ENCODE assay signal across 8 cellular contexts in the genomic region with DNA sequence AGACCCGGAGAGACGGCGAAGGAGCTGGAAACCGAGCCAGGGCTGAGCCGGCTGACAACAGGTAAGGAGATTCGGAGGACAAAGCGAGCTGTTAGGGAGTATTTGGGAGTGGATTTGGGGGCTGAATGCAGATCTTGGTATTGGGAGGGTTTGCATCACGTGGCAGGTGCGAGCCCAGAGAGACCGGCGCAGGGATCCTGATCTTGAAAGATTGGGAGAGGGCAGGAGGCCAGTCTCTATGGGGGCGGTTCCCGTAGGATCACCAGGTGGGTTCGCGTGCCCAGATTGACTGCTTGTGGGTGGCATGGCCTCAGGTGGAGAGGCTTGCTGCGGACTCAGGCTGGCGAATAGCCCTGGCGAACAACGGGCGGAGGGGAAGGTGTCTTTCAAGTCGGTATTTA. TPM values are rescaled to one million over a fixed set of nuclear protein-coding genes. Genes with fewer than 3 reads are reported as not detected.
DNase-seq lines count a peak whose midpoint lies in the region; ATAC-seq and TF ChIP-seq lines count a peak whose summit lies in the region.
"Had no signal": no experiment of that assay in that cellular context is flagged by ENCODE, and none has a peak within 500 bp of the region (broad histone marks: within the 10 kb centered on the region; RNA-seq: fewer than 3 reads in every experiment).

No MANE protein-coding gene starts in this region.

- H3K9me3 Mint-ChIP-seq in activated T-helper 2 cell treated with anti-CD3 and anti-CD28 coated beads, Interferon-gamma antibody, Interleukin-2, Interleukin-4, amounts not matched to agents 10 μg/mL and 5 μg/mL and 100 μg/mL, durations not matched to agents 14 hours and 24 hours and 36 hours, result peaks cover 7% of the 10 kb centered on the region

- peak overlapping the region; percentile 73 for H3K9ac ChIP-seq in HUES6 (ENCODE audit: low read length)

- no peak for DNase-seq in activated T-helper 2 cell treated with anti-CD3 and anti-CD28 coated beads, Interferon-gamma antibody, Interleukin-2, Interleukin-4, amounts not matched to agents 10 μg/mL and 5 μg/mL and 100 μg/mL, durations not matched to agents 14 hours and 24 hours and 36 hours (ENCODE audit: low spot score)
- DNase-seq in iPS DF 6.9 (ENCODE audit: low read depth, low spot score) (no peak), spleen (peak; percentile 77), NCI-H446 treated with DMSO at 0.1 percent for 48 hours (lab: John Stamatoyannopoulos, UW) (no peak), NOMO-1 (lab: John Stamatoyannopoulos, UW; ENCODE audit: unreplicated experiment in 2 of 2) (no peak)

- peak overlapping the region; percentile 90 for H3K4me3 Mint-ChIP-seq in activated T-helper 2 cell treated with anti-CD3 and anti-CD28 coated beads, Interferon-gamma antibody, Interleukin-2, Interleukin-4, amounts not matched to agents 10 μg/mL and 5 μg/mL and 100 μg/mL, durations not matched to agents 14 hours and 24 hours and 36 hours (ENCODE audit: low read depth)

- TF ChIP-seq POLR2A in spleen (IDR thresholded peaks at IDR 0.05), result no peak

- no peaks in the 10 kb centered on the region for H3K9me3 ChIP-seq in HUES6 (ENCODE audit: control insufficient read depth, insufficient read depth, low read depth, low read length)
- H3K9me3 ChIP-seq in iPS DF 6.9 (ENCODE audit: control insufficient read depth, insufficient read depth, low read length), result no peaks in the 10 kb centered on the region
- H3K9me3 ChIP-seq in spleen, result no peaks in the 10 kb centered on the region

- WGBS in iPS DF 6.9 (ENCODE audit: insufficient coverage, insufficient read length), result no CpG with 5 or more reads among the region's 21 CpGs
- WGBS in spleen, 5 donors, result 10 to 22% (median 19%) methylated on average over 21 of the region's 21 CpGs

- no peaks in the 10 kb centered on the region for H3K36me3 Mint-ChIP-seq in activated T-helper 2 cell treated with anti-CD3 and anti-CD28 coated beads, Interferon-gamma antibody, Interleukin-2, Interleukin-4, amounts not matched to agents 10 μg/mL and 5 μg/mL and 100 μg/mL, durations not matched to agents 14 hours and 24 hours and 36 hours (ENCODE audit: low read depth)

- H3K4me3 ChIP-seq in HUES6 (ENCODE audit: low read depth, low read length) (peak overlapping the region; percentile 83), iPS DF 6.9 (ENCODE audit: low read length) (peak overlapping the region; percentile 54; the same call in 1 of the 2 replicates), spleen (peak overlapping the region; percentile 10 to 77 (median 54))

- intact Hi-C loops in activated T-helper 2 cell treated with anti-CD3 and anti-CD28 coated beads, Interferon-gamma antibody, Interleukin-2, Interleukin-4, amounts not matched to agents 10 μg/mL and 5 μg/mL and 100 μg/mL, durations not matched to agents 14 hours and 24 hours and 36 hours (cut with micrococcal nuclease), result loop anchor here (1.0 to 5.0 kb wide), 2 partner anchors 11 to 45 kb away; a partner anchor contains a TSS
- intact Hi-C loops in spleen (cut with DNase I; ENCODE audit: low total_unique reads), result no loop called here

- ATAC-seq in HG03039 (IDR thresholded peaks at IDR 0.05; ENCODE audit: unreplicated experiment), result no peak

- no peak overlapping the region for H3K27ac Mint-ChIP-seq in activated T-helper 2 cell treated with anti-CD3 and anti-CD28 coated beads, Interferon-gamma antibody, Interleukin-2, Interleukin-4, amounts not matched to agents 10 μg/mL and 5 μg/mL and 100 μg/mL, durations not matched to agents 14 hours and 24 hours and 36 hours

- H3K27ac ChIP-seq in HUES6 (ENCODE audit: low read depth, low read length) (no peak overlapping the region), iPS DF 6.9 (ENCODE audit: low read length) (no peak overlapping the region), spleen (peak overlapping the region in 5 of 8 donors; percentile 44 to 77 (median 69))

- TF ChIP-seq CTCF in spleen (IDR thresholded peaks at IDR 0.05 in 8 of 11, conservative IDR thresholded peaks at IDR 0.05 in 3 of 11), result no peak

- peaks cover 24% of the 10 kb centered on the region for H3K4me1 Mint-ChIP-seq in activated T-helper 2 cell treated with anti-CD3 and anti-CD28 coated beads, Interferon-gamma antibody, Interleukin-2, Interleukin-4, amounts not matched to agents 10 μg/mL and 5 μg/mL and 100 μg/mL, durations not matched to agents 14 hours and 24 hours and 36 hours (ENCODE audit: low read depth)

- peaks cover 17% of the 10 kb centered on the region for H3K27me3 Mint-ChIP-seq in activated T-helper 2 cell treated with anti-CD3 and anti-CD28 coated beads, Interferon-gamma antibody, Interleukin-2, Interleukin-4, amounts not matched to agents 10 μg/mL and 5 μg/mL and 100 μg/mL, durations not matched to agents 14 hours and 24 hours and 36 hours (ENCODE audit: low read depth)

- H3K4me1 ChIP-seq in HUES6 (ENCODE audit: control insufficient read depth, insufficient read depth, low read length) (peaks cover 16% of the 10 kb centered on the region), iPS DF 6.9 (ENCODE audit: control insufficient read depth, insufficient read depth, low read length) (no peaks in the 10 kb centered on the region), spleen (peaks cover 4 to 30% (median 24%) of the 10 kb centered on the region in 6 donors)

- H3K27me3 ChIP-seq in HUES6 (ENCODE audit: control insufficient read depth, insufficient read depth, low read length) (peaks cover 17% of the 10 kb centered on the region), iPS DF 6.9 (ENCODE audit: control insufficient read depth, insufficient read depth, low read length) (no peaks in the 10 kb centered on the region), spleen (replicated peaks in 1 of 7) (peaks cover 0 to 12% (median 0%) of the 10 kb centered on the region in 7 donors)

- peaks cover 8% of the 10 kb centered on the region; the same call in 1 of the 2 replicates for H3K36me3 ChIP-seq in HUES6 (ENCODE audit: control insufficient read depth, insufficient read depth, low read length)
- H3K36me3 ChIP-seq in iPS DF 6.9 (ENCODE audit: control insufficient read depth, insufficient read depth, low read length), result peaks cover 6% of the 10 kb centered on the region; the same call in 1 of the 2 replicates
- H3K36me3 ChIP-seq in spleen, result peaks cover 0 to 11% (median 0%) of the 10 kb centered on the region in 6 donors

RNA-seq across cellular contexts. Expression of a gene that starts 0.2 kb away (rescaled TPM):
- total RNA-seq in activated T-helper 2 cell treated with anti-CD3 and anti-CD28 coated beads, Interferon-gamma antibody, Interleukin-2, Interleukin-4, amounts not matched to agents 10 μg/mL and 5 μg/mL and 100 μg/mL, durations not matched to agents 14 hours and 24 hours and 36 hours, result 4.2 TPM in 2 replicates
- 1 to 10 TPM in 5 of 7 donors, under 1 TPM in 1, not detected in 1; 0.97 to 3.9 (median 2.9) TPM for total RNA-seq in spleen
- 1 to 10 TPM in 2 of 3 donors, under 1 TPM in 1; 0.83 to 1.5 (median 1.3) TPM for polyA plus RNA-seq in spleen

RNA-seq across cellular contexts. Expression of a gene that starts 10.0 kb away (rescaled TPM):
- total RNA-seq in activated T-helper 2 cell treated with anti-CD3 and anti-CD28 coated beads, Interferon-gamma antibody, Interleukin-2, Interleukin-4, amounts not matched to agents 10 μg/mL and 5 μg/mL and 100 μg/mL, durations not matched to agents 14 hours and 24 hours and 36 hours, result 0.39 and 0.98 TPM in 2 replicates
- 10 to 100 TPM; 15.1 to 42.8 (median 28.7) TPM for total RNA-seq in spleen
- 10 to 100 TPM; 23.4 to 46.7 (median 37.4) TPM for polyA plus RNA-seq in spleen

RNA-seq across cellular contexts. Expression of a gene that starts 11.1 kb away (rescaled TPM):
- total RNA-seq in activated T-helper 2 cell treated with anti-CD3 and anti-CD28 coated beads, Interferon-gamma antibody, Interleukin-2, Interleukin-4, amounts not matched to agents 10 μg/mL and 5 μg/mL and 100 μg/mL, durations not matched to agents 14 hours and 24 hours and 36 hours, result 80.7 and 83.4 TPM in 2 replicates
- total RNA-seq in spleen, result 10 to 100 TPM; 39.3 to 49.4 (median 43.7) TPM
- polyA plus RNA-seq in spleen, result 100 to 1,000 TPM in 2 of 3 donors, 10 to 100 TPM in 1; 88.9 to 116 (median 112) TPM

RNA-seq across cellular contexts. Expression of a gene that starts 13.7 kb away (rescaled TPM):
- 103 and 105 TPM in 2 replicates for total RNA-seq in activated T-helper 2 cell treated with anti-CD3 and anti-CD28 coated beads, Interferon-gamma antibody, Interleukin-2, Interleukin-4, amounts not matched to agents 10 μg/mL and 5 μg/mL and 100 μg/mL, durations not matched to agents 14 hours and 24 hours and 36 hours
- total RNA-seq in spleen, result 100 to 1,000 TPM; 116 to 170 (median 135) TPM
- polyA plus RNA-seq in spleen, result 100 to 1,000 TPM in 1 of 3 donors, 10 to 100 TPM in 2; 72.0 to 186 (median 87.3) TPM

RNA-seq across cellular contexts. Expression of a gene that starts 25.0 kb away (rescaled TPM):
- total RNA-seq in activated T-helper 2 cell treated with anti-CD3 and anti-CD28 coated beads, Interferon-gamma antibody, Interleukin-2, Interleukin-4, amounts not matched to agents 10 μg/mL and 5 μg/mL and 100 μg/mL, durations not matched to agents 14 hours and 24 hours and 36 hours, result not detected in 2 replicates
- total RNA-seq in spleen, result not detected
- not detected for polyA plus RNA-seq in spleen
- total RNA-seq: LHCN-M2 had no signal

Comparison
In these comparisons a context has a peak if more than half of its experiments do, and no peak if none do; other contexts are left out.
1. H3K27ac ChIP-seq: peak in spleen (5 of 8); none in HUES6 (single experiment) and iPS DF 6.9 (single experiment).
2. Peak in every context shown above with its lines, with median percentiles within 50 percentile points of each other: H3K4me3 ChIP-seq.